In genomic region chr1:5796028-5796427, GRCh38 we compare ENCODE assay signal across 24 cellular contexts.
"Had no signal": no experiment of that assay in that cellular context is flagged by ENCODE, and none has a peak within 500 bp of the region (broad histone marks: within the 10 kb centered on the region; RNA-seq: fewer than 3 reads in every experiment).

No MANE protein-coding gene starts in this region.

- DNase-seq: activated B cell treated with CpG ODN at 0.5 μM for 24 hours; activated CD4-positive, alpha-beta T cell treated with anti-CD3 and anti-CD28 coated beads, Interleukin-2, amount 10 ng/mL, durations not matched to agents 7 days and 5 days; activated CD8-positive, alpha-beta memory T cell treated with anti-CD3 and anti-CD28 coated beads, Interleukin-2, amount 50 U/mL, for 4 hours; activated effector memory CD4-positive, alpha-beta T cell treated with Interleukin-2 at 50 U/mL for 16 hours; activated naive CD4-positive, alpha-beta T cell treated with anti-CD3 and anti-CD28 coated beads for 36 hours; activated T-cell treated with anti-CD3 and anti-CD28 coated beads, Interleukin-2, amount 50 U/mL, for 24 hours; amygdala; central memory CD4-positive, alpha-beta T cell; head of caudate nucleus; hypothalamus; immature natural killer cell; kidney; left colon; mammary epithelial cell; ovary; right lobe of liver; stimulated activated CD4-positive, alpha-beta T cell treated with anti-CD3 and anti-CD28 coated beads, Interleukin-4, amount 100 ng/mL, for 1 hour; T-helper 1 cell; tibial artery; upper lobe of right lung had no signal

- H3K27me3 ChIP-seq: ovary, right lobe of liver had no signal

- H3K27ac Mint-ChIP-seq: activated B cell treated with CpG ODN at 0.5 μM for 24 hours; activated CD4-positive, alpha-beta T cell treated with anti-CD3 and anti-CD28 coated beads, Interleukin-2, amount 10 ng/mL, durations not matched to agents 7 days and 5 days; activated naive CD4-positive, alpha-beta T cell treated with anti-CD3 and anti-CD28 coated beads for 36 hours; activated T-cell treated with anti-CD3 and anti-CD28 coated beads, Interleukin-2, amount 50 U/mL, for 24 hours; immature natural killer cell; progenitor cell of endocrine pancreas; stimulated activated memory B cell treated with anti-CD40 and anti-IgM and Interleukin-4, amounts not matched to agents 10 μg/mL and 1 μg/mL and 100 μg/mL, for 72 hours; T-helper 2 cell treated with Interferon-gamma antibody and Interleukin-4, amounts not matched to agents 5 μg/mL and 100 μg/mL, for 36 hours had no signal

- H3K4me1 Mint-ChIP-seq: activated B cell treated with CpG ODN at 0.5 μM for 24 hours; activated CD4-positive, alpha-beta T cell treated with anti-CD3 and anti-CD28 coated beads, Interleukin-2, amount 10 ng/mL, durations not matched to agents 7 days and 5 days; immature natural killer cell; stimulated activated memory B cell treated with anti-CD40 and anti-IgM and Interleukin-4, amounts not matched to agents 10 μg/mL and 1 μg/mL and 100 μg/mL, for 72 hours had no signal

- H3K9me3 ChIP-seq: ovary, right lobe of liver, suprapubic skin, upper lobe of right lung had no signal

- H3K36me3 ChIP-seq: ovary, right lobe of liver, suprapubic skin, tibial artery, upper lobe of right lung had no signal

- ATAC-seq: left colon; right lobe of liver; stimulated activated memory B cell treated with anti-CD40 and anti-IgM and Interleukin-4, amounts not matched to agents 10 μg/mL and 1 μg/mL and 100 μg/mL, for 72 hours; upper lobe of right lung had no signal

- H3K9me3 Mint-ChIP-seq: activated B cell treated with CpG ODN at 0.5 μM for 24 hours; activated naive CD4-positive, alpha-beta T cell treated with anti-CD3 and anti-CD28 coated beads for 36 hours; activated T-cell treated with anti-CD3 and anti-CD28 coated beads, Interleukin-2, amount 50 U/mL, for 24 hours; T-helper 2 cell treated with Interferon-gamma antibody and Interleukin-4, amounts not matched to agents 5 μg/mL and 100 μg/mL, for 36 hours had no signal

- H3K4me3 Mint-ChIP-seq: activated B cell treated with CpG ODN at 0.5 μM for 24 hours; activated CD4-positive, alpha-beta T cell treated with anti-CD3 and anti-CD28 coated beads, Interleukin-2, amount 10 ng/mL, durations not matched to agents 7 days and 5 days; activated naive CD4-positive, alpha-beta T cell treated with anti-CD3 and anti-CD28 coated beads for 36 hours; activated T-cell treated with anti-CD3 and anti-CD28 coated beads, Interleukin-2, amount 50 U/mL, for 24 hours; immature natural killer cell; stimulated activated memory B cell treated with anti-CD40 and anti-IgM and Interleukin-4, amounts not matched to agents 10 μg/mL and 1 μg/mL and 100 μg/mL, for 72 hours; T-helper 2 cell treated with Interferon-gamma antibody and Interleukin-4, amounts not matched to agents 5 μg/mL and 100 μg/mL, for 36 hours had no signal

- H3K27ac ChIP-seq: ovary, right lobe of liver, suprapubic skin, tibial artery, upper lobe of right lung had no signal

- H3K4me3 ChIP-seq: ovary, right lobe of liver, suprapubic skin, tibial artery, upper lobe of right lung had no signal

- H3K4me1 ChIP-seq: right lobe of liver, suprapubic skin, tibial artery, upper lobe of right lung had no signal

- H3K36me3 Mint-ChIP-seq: immature natural killer cell; stimulated activated memory B cell treated with anti-CD40 and anti-IgM and Interleukin-4, amounts not matched to agents 10 μg/mL and 1 μg/mL and 100 μg/mL, for 72 hours had no signal
